In genomic region chr18:9506046-9506792, GRCh38 we compare ENCODE assay signal across 11 cellular contexts. TPM values are rescaled to one million over a fixed set of nuclear protein-coding genes. Genes with fewer than 3 reads are reported as not detected.
DNase-seq lines count a peak whose midpoint lies in the region; ATAC-seq and TF ChIP-seq lines count a peak whose summit lies in the region.
"Had no signal": no experiment of that assay in that cellular context is flagged by ENCODE, and none has a peak within 500 bp of the region (broad histone marks: within the 10 kb centered on the region; RNA-seq: fewer than 3 reads in every experiment).

No MANE protein-coding gene starts in this region.

- H3K27me3 Mint-ChIP-seq in activated naive CD8-positive, alpha-beta T cell treated with anti-CD3 and anti-CD28 coated beads, Interleukin-2, amount 50 U/mL, for 24 hours: no peaks in the 10 kb centered on the region
- H3K27me3 Mint-ChIP-seq in activated naive CD8-positive, alpha-beta T cell treated with anti-CD3 and anti-CD28 coated beads for 36 hours: no peaks in the 10 kb centered on the region
- no peaks in the 10 kb centered on the region for H3K27me3 Mint-ChIP-seq in stimulated activated naive B cell treated with anti-CD40 and anti-IgM and Interleukin-4, amounts not matched to agents 10 μg/mL and 1 μg/mL and 100 μg/mL, for 72 hours

- no peaks in the 10 kb centered on the region for H3K36me3 ChIP-seq in thyroid gland

- peaks cover 17% of the 10 kb centered on the region for H3K9me3 Mint-ChIP-seq in activated naive CD8-positive, alpha-beta T cell treated with anti-CD3 and anti-CD28 coated beads, Interleukin-2, amount 50 U/mL, for 24 hours
- H3K9me3 Mint-ChIP-seq in activated naive CD8-positive, alpha-beta T cell treated with anti-CD3 and anti-CD28 coated beads for 36 hours: peaks cover 18% of the 10 kb centered on the region
- H3K9me3 Mint-ChIP-seq in stimulated activated naive B cell treated with anti-CD40 and anti-IgM and Interleukin-4, amounts not matched to agents 10 μg/mL and 1 μg/mL and 100 μg/mL, for 72 hours: peaks cover 4% of the 10 kb centered on the region in 2 donors

- peak overlapping the region; percentile 2 for H3K27ac Mint-ChIP-seq in activated naive CD8-positive, alpha-beta T cell treated with anti-CD3 and anti-CD28 coated beads, Interleukin-2, amount 50 U/mL, for 24 hours
- H3K27ac Mint-ChIP-seq in activated naive CD8-positive, alpha-beta T cell treated with anti-CD3 and anti-CD28 coated beads for 36 hours: no peak overlapping the region
- no peak overlapping the region for H3K27ac Mint-ChIP-seq in stimulated activated naive B cell treated with anti-CD40 and anti-IgM and Interleukin-4, amounts not matched to agents 10 μg/mL and 1 μg/mL and 100 μg/mL, for 72 hours
- H3K27ac Mint-ChIP-seq: nephron had no signal

- 37 to 38% methylated on average over 4 of the region's 4 CpGs for WGBS in thyroid gland, 2 donors

- no peak for TF ChIP-seq POLR2A in thyroid gland (IDR thresholded peaks at IDR 0.05)

- H3K4me1 Mint-ChIP-seq in activated naive CD8-positive, alpha-beta T cell treated with anti-CD3 and anti-CD28 coated beads, Interleukin-2, amount 50 U/mL, for 24 hours: peaks cover 28% of the 10 kb centered on the region
- H3K4me1 Mint-ChIP-seq in activated naive CD8-positive, alpha-beta T cell treated with anti-CD3 and anti-CD28 coated beads for 36 hours: peaks cover 21% of the 10 kb centered on the region
- peaks cover 16 to 45% of the 10 kb centered on the region in 2 donors for H3K4me1 Mint-ChIP-seq in stimulated activated naive B cell treated with anti-CD40 and anti-IgM and Interleukin-4, amounts not matched to agents 10 μg/mL and 1 μg/mL and 100 μg/mL, for 72 hours
- H3K4me1 Mint-ChIP-seq: nephron had no signal

- TF ChIP-seq CTCF in fibroblast of pulmonary artery (IDR thresholded peaks at IDR 0.05; ENCODE audit: low read length, missing control alignments) (no peak), thyroid gland (IDR thresholded peaks at IDR 0.05) (no peak)

- peaks cover 18% of the 10 kb centered on the region for H3K36me3 Mint-ChIP-seq in activated naive CD8-positive, alpha-beta T cell treated with anti-CD3 and anti-CD28 coated beads, Interleukin-2, amount 50 U/mL, for 24 hours (ENCODE audit: low read depth)
- H3K36me3 Mint-ChIP-seq in activated naive CD8-positive, alpha-beta T cell treated with anti-CD3 and anti-CD28 coated beads for 36 hours: peaks cover 26% of the 10 kb centered on the region
- peaks cover 18 to 25% of the 10 kb centered on the region in 2 donors for H3K36me3 Mint-ChIP-seq in stimulated activated naive B cell treated with anti-CD40 and anti-IgM and Interleukin-4, amounts not matched to agents 10 μg/mL and 1 μg/mL and 100 μg/mL, for 72 hours

- intact Hi-C loops in thyroid gland (cut with DNase I): no loop called here

- peaks cover 28 to 36% of the 10 kb centered on the region in 2 donors for H3K4me1 ChIP-seq in thyroid gland

- DNase-seq in activated naive CD8-positive, alpha-beta T cell treated with anti-CD3 and anti-CD28 coated beads, Interleukin-2, amount 50 U/mL, for 24 hours: no peak
- no peak for DNase-seq in activated naive CD8-positive, alpha-beta T cell treated with anti-CD3 and anti-CD28 coated beads for 36 hours
- DNase-seq in NCI-H510A treated with DMSO at 0.1 percent for 48 hours (lab: John Stamatoyannopoulos, UW) (peak; percentile 53), fibroblast of pulmonary artery (ENCODE audit: low read depth) (peak; percentile 19), thyroid gland (peak; percentile 49 to 81), SIG-M5 (lab: John Stamatoyannopoulos, UW) (no peak), SHP77 treated with DMSO at 0.1 percent for 48 hours (lab: John Stamatoyannopoulos, UW) (no peak)
- no peak for DNase-seq in stimulated activated naive B cell treated with anti-CD40 and anti-IgM and Interleukin-4, amounts not matched to agents 10 μg/mL and 1 μg/mL and 100 μg/mL, for 72 hours
- DNase-seq: ACHN, NCI-H2081 treated with DMSO at 0.1 percent for 48 hours had no signal

- H3K4me3 ChIP-seq in fibroblast of pulmonary artery (replicated peaks; ENCODE audit: low read depth, low read length) (no peak overlapping the region), thyroid gland (replicated peaks in 1 of 3) (no peak overlapping the region)

- no peaks in the 10 kb centered on the region for H3K9me3 ChIP-seq in thyroid gland

- ATAC-seq in activated naive CD8-positive, alpha-beta T cell treated with anti-CD3 and anti-CD28 coated beads, Interleukin-2, amount 50 U/mL, for 24 hours: no peak
- no peak for ATAC-seq in stimulated activated naive B cell treated with anti-CD40 and anti-IgM and Interleukin-4, amounts not matched to agents 10 μg/mL and 1 μg/mL and 100 μg/mL, for 72 hours (replicated peaks)

- H3K4me3 Mint-ChIP-seq in activated naive CD8-positive, alpha-beta T cell treated with anti-CD3 and anti-CD28 coated beads, Interleukin-2, amount 50 U/mL, for 24 hours: no peak overlapping the region
- H3K4me3 Mint-ChIP-seq in activated naive CD8-positive, alpha-beta T cell treated with anti-CD3 and anti-CD28 coated beads for 36 hours: no peak overlapping the region
- H3K4me3 Mint-ChIP-seq in stimulated activated naive B cell treated with anti-CD40 and anti-IgM and Interleukin-4, amounts not matched to agents 10 μg/mL and 1 μg/mL and 100 μg/mL, for 72 hours: no peak overlapping the region
- H3K4me3 Mint-ChIP-seq: nephron had no signal

- H3K27ac ChIP-seq in thyroid gland: peak overlapping the region; percentile 6 to 67 (median 10)

- H3K27me3 ChIP-seq in thyroid gland: no peaks in the 10 kb centered on the region

RNA-seq across cellular contexts. Expression of gene RALBP1, which starts 30.9 kb away (rescaled TPM):
- 10 to 100 TPM; 46.9 to 47.1 TPM for total RNA-seq in activated naive CD8-positive, alpha-beta T cell treated with anti-CD3 and anti-CD28 coated beads for 36 hours
- total RNA-seq in thyroid gland: 10 to 100 TPM; 46.6 to 69.9 (median 62.8) TPM

Comparison
In these comparisons a context has a peak if more than half of its experiments do, and no peak if none do; other contexts are left out.
1. DNase-seq: peak in NCI-H510A treated with DMSO at 0.1 percent for 48 hours (single experiment), fibroblast of pulmonary artery (single experiment) and thyroid gland (2 of 2); none in activated naive CD8-positive, alpha-beta T cell treated with anti-CD3 and anti-CD28 coated beads, Interleukin-2, amount 50 U/mL, for 24 hours (single experiment), activated naive CD8-positive, alpha-beta T cell treated with anti-CD3 and anti-CD28 coated beads for 36 hours (single experiment), stimulated activated naive B cell treated with anti-CD40 and anti-IgM and Interleukin-4, amounts not matched to agents 10 μg/mL and 1 μg/mL and 100 μg/mL, for 72 hours (single experiment), SIG-M5 (single experiment) and SHP77 treated with DMSO at 0.1 percent for 48 hours (single experiment).